In genomic region chr11:80637011-80637410, GRCh38 we compare ENCODE assay signal across 30 cellular contexts.
"Had no signal": no experiment of that assay in that cellular context is flagged by ENCODE, and none has a peak within 500 bp of the region (broad histone marks: within the 10 kb centered on the region; RNA-seq: fewer than 3 reads in every experiment).

No MANE protein-coding gene starts in this region.

- H3K27me3 ChIP-seq: brain microvascular endothelial cell, cardiac muscle cell, MG63 had no signal

- DNase-seq: activated CD4-positive, alpha-beta memory T cell treated with anti-CD3 and anti-CD28 coated beads for 36 hours; activated CD4-positive, alpha-beta T cell treated with anti-CD3 and anti-CD28 coated beads, Interleukin-2, amount 10 ng/mL, durations not matched to agents 7 days and 5 days; activated CD4-positive, CD25-positive, alpha-beta regulatory T cell; activated CD8-positive, alpha-beta memory T cell treated with anti-CD3 and anti-CD28 coated beads for 24 hours; activated effector memory CD4-positive, alpha-beta T cell treated with anti-CD3 and anti-CD28 coated beads, Interleukin-2, amount 50 U/mL, for 16 hours; activated naive CD4-positive, alpha-beta T cell treated with Interleukin-2 at 50 U/mL for 16 hours; activated T-cell treated with anti-CD3 and anti-CD28 coated beads, Interleukin-2, amount 50 U/mL, for 4 hours; amygdala; brain microvascular endothelial cell; MG63; MV-4-11; NCI-H1092 treated with DMSO at 0.1 percent for 48 hours; NCI-H146; NCI-H2029; NCI-H2171; NCI-H2227 treated with DMSO at 0.1 percent for 48 hours; NCI-H510A; NCI-H69; NK-92 treated with Interleukin-12 subunit alpha and Interleukin-12 subunit beta, amount 100 ng/mL, for 24 hours; RPMI8226; T-cell; T-helper 2 cell; T1000 had no signal

- FAIRE-seq: TTC549 had no signal

- H3K27ac ChIP-seq: brain microvascular endothelial cell, cardiac muscle cell, SK-N-MC, VCaP had no signal

- H3K36me3 ChIP-seq: brain microvascular endothelial cell, cardiac muscle cell, MG63 had no signal

- H3K4me3 ChIP-seq: cardiac muscle cell, MG63, SK-N-MC had no signal

- ATAC-seq: activated naive CD4-positive, alpha-beta T cell treated with anti-CD3 and anti-CD28 coated beads, Interleukin-2, amount 50 U/mL, for 72 hours; activated T-cell treated with anti-CD3 and anti-CD28 coated beads, Interleukin-2, amount 50 U/mL, for 4 hours; Panc1; Right ventricle myocardium inferior; T-cell had no signal

- H3K36me3 Mint-ChIP-seq: activated CD4-positive, alpha-beta memory T cell treated with anti-CD3 and anti-CD28 coated beads for 36 hours; activated naive CD4-positive, alpha-beta T cell treated with anti-CD3 and anti-CD28 coated beads, Interleukin-2, amount 50 U/mL, for 72 hours; T-cell had no signal

- H3K9me3 ChIP-seq: MG63 had no signal

- H3K4me3 Mint-ChIP-seq: activated CD4-positive, alpha-beta memory T cell treated with anti-CD3 and anti-CD28 coated beads for 36 hours; activated CD4-positive, alpha-beta T cell treated with anti-CD3 and anti-CD28 coated beads, Interleukin-2, amount 10 ng/mL, durations not matched to agents 7 days and 5 days; activated T-cell treated with anti-CD3 and anti-CD28 coated beads, Interleukin-2, amount 50 U/mL, for 4 hours; T-cell had no signal

- H3K27me3 Mint-ChIP-seq: activated CD4-positive, alpha-beta memory T cell treated with anti-CD3 and anti-CD28 coated beads for 36 hours; activated CD4-positive, alpha-beta T cell treated with anti-CD3 and anti-CD28 coated beads, Interleukin-2, amount 10 ng/mL, durations not matched to agents 7 days and 5 days; T-cell had no signal

- H3K9me3 Mint-ChIP-seq: activated CD4-positive, alpha-beta T cell treated with anti-CD3 and anti-CD28 coated beads, Interleukin-2, amount 10 ng/mL, durations not matched to agents 7 days and 5 days had no signal

- H3K4me1 Mint-ChIP-seq: activated CD4-positive, alpha-beta T cell treated with anti-CD3 and anti-CD28 coated beads, Interleukin-2, amount 10 ng/mL, durations not matched to agents 7 days and 5 days; T-cell had no signal

- H3K27ac Mint-ChIP-seq: activated CD4-positive, alpha-beta memory T cell treated with anti-CD3 and anti-CD28 coated beads for 36 hours; activated CD4-positive, alpha-beta T cell treated with anti-CD3 and anti-CD28 coated beads, Interleukin-2, amount 10 ng/mL, durations not matched to agents 7 days and 5 days; activated naive CD4-positive, alpha-beta T cell treated with anti-CD3 and anti-CD28 coated beads, Interleukin-2, amount 50 U/mL, for 72 hours; T-cell had no signal
